Comparison of ENCODE assay signal across 23 cellular contexts in genomic region chr5:5584236-5584749, GRCh38.
"Had no signal": no experiment of that assay in that cellular context is flagged by ENCODE, and none has a peak within 500 bp of the region (broad histone marks: within the 10 kb centered on the region; RNA-seq: fewer than 3 reads in every experiment).

No MANE protein-coding gene starts in this region.

- DNase-seq: activated CD4-positive, alpha-beta T cell treated with anti-CD3 and anti-CD28 coated beads for 36 hours; activated CD8-positive, alpha-beta memory T cell treated with anti-CD3 and anti-CD28 coated beads, Interleukin-2, amount 10 ng/mL, durations not matched to agents 7 days and 5 days; activated CD8-positive, alpha-beta T cell treated with anti-CD3 and anti-CD28 coated beads, Interleukin-2, amount 10 ng/mL, durations not matched to agents 7 days and 5 days; activated naive CD4-positive, alpha-beta T cell; activated T-cell treated with anti-CD3 and anti-CD28 coated beads, Interleukin-2, amount 50 U/mL, for 48 hours; dermis blood vessel endothelial cell; effector CD4-positive, alpha-beta T cell; islet precursor cell; left cardiac atrium; naive B cell; nephron progenitor cell; right lobe of liver; stimulated activated CD4-positive, alpha-beta T cell treated with anti-CD3 and anti-CD28 coated beads, Interleukin-12 subunit alpha, Interleukin-12 subunit beta, amount 100 ng/mL, for 4 hours; stimulated activated CD4-positive, alpha-beta T cell treated with anti-CD3 and anti-CD28 coated beads, Interleukin-4, amount 100 ng/mL, for 1 hour; T-helper 2 cell; thyroid gland; upper lobe of left lung had no signal

- H3K9me3 Mint-ChIP-seq: activated T-helper 2 cell treated with anti-CD3 and anti-CD28 coated beads, Interferon-gamma antibody, Interleukin-2, Interleukin-4, amounts not matched to agents 10 μg/mL and 5 μg/mL and 100 μg/mL, durations not matched to agents 14 hours and 24 hours and 36 hours; mesothelial cell of epicardium; naive B cell; stimulated activated naive CD8-positive, alpha-beta T cell treated with anti-CD3 and anti-CD28 coated beads, Interleukin-15, Interleukin-2, amounts not matched to agents 100 ng/mL and 50 ng/mL, for 24 hours had no signal

- H3K4me3 Mint-ChIP-seq: activated CD4-positive, alpha-beta T cell treated with anti-CD3 and anti-CD28 coated beads for 36 hours; activated CD8-positive, alpha-beta memory T cell treated with anti-CD3 and anti-CD28 coated beads, Interleukin-2, amount 10 ng/mL, durations not matched to agents 7 days and 5 days; activated CD8-positive, alpha-beta T cell treated with anti-CD3 and anti-CD28 coated beads, Interleukin-2, amount 10 ng/mL, durations not matched to agents 7 days and 5 days; activated naive CD8-positive, alpha-beta T cell; mesothelial cell of epicardium; naive B cell; nephron progenitor cell; stimulated activated naive CD8-positive, alpha-beta T cell treated with anti-CD3 and anti-CD28 coated beads, Interleukin-15, Interleukin-2, amounts not matched to agents 100 ng/mL and 50 ng/mL, for 24 hours; WTC11 had no signal

- H3K27ac Mint-ChIP-seq: activated CD4-positive, alpha-beta T cell treated with anti-CD3 and anti-CD28 coated beads for 36 hours; activated CD8-positive, alpha-beta memory T cell treated with anti-CD3 and anti-CD28 coated beads, Interleukin-2, amount 10 ng/mL, durations not matched to agents 7 days and 5 days; activated CD8-positive, alpha-beta T cell treated with anti-CD3 and anti-CD28 coated beads, Interleukin-2, amount 10 ng/mL, durations not matched to agents 7 days and 5 days; activated naive CD8-positive, alpha-beta T cell; activated T-helper 2 cell treated with anti-CD3 and anti-CD28 coated beads, Interferon-gamma antibody, Interleukin-2, Interleukin-4, amounts not matched to agents 10 μg/mL and 5 μg/mL and 100 μg/mL, durations not matched to agents 14 hours and 24 hours and 36 hours; mesothelial cell of epicardium; nephron progenitor cell; progenitor cell of endocrine pancreas; stimulated activated naive CD8-positive, alpha-beta T cell treated with anti-CD3 and anti-CD28 coated beads, Interleukin-15, Interleukin-2, amounts not matched to agents 100 ng/mL and 50 ng/mL, for 24 hours; WTC11 had no signal

- H3K27me3 Mint-ChIP-seq: activated CD4-positive, alpha-beta T cell treated with anti-CD3 and anti-CD28 coated beads for 36 hours; progenitor cell of endocrine pancreas had no signal

- ATAC-seq: activated CD4-positive, alpha-beta T cell treated with anti-CD3 and anti-CD28 coated beads for 36 hours; activated CD8-positive, alpha-beta memory T cell treated with anti-CD3 and anti-CD28 coated beads, Interleukin-2, amount 10 ng/mL, durations not matched to agents 7 days and 5 days; activated CD8-positive, alpha-beta T cell treated with anti-CD3 and anti-CD28 coated beads, Interleukin-2, amount 10 ng/mL, durations not matched to agents 7 days and 5 days; left cardiac atrium; right lobe of liver; WTC11 had no signal

- H3K4me1 Mint-ChIP-seq: activated CD4-positive, alpha-beta T cell treated with anti-CD3 and anti-CD28 coated beads for 36 hours; activated CD8-positive, alpha-beta memory T cell treated with anti-CD3 and anti-CD28 coated beads, Interleukin-2, amount 10 ng/mL, durations not matched to agents 7 days and 5 days; naive B cell; WTC11 had no signal

- H3K36me3 Mint-ChIP-seq: activated CD8-positive, alpha-beta memory T cell treated with anti-CD3 and anti-CD28 coated beads, Interleukin-2, amount 10 ng/mL, durations not matched to agents 7 days and 5 days; activated naive CD8-positive, alpha-beta T cell; mesothelial cell of epicardium; naive B cell had no signal
